8 cellular contexts compared by ENCODE assay signal in the genomic region with DNA sequence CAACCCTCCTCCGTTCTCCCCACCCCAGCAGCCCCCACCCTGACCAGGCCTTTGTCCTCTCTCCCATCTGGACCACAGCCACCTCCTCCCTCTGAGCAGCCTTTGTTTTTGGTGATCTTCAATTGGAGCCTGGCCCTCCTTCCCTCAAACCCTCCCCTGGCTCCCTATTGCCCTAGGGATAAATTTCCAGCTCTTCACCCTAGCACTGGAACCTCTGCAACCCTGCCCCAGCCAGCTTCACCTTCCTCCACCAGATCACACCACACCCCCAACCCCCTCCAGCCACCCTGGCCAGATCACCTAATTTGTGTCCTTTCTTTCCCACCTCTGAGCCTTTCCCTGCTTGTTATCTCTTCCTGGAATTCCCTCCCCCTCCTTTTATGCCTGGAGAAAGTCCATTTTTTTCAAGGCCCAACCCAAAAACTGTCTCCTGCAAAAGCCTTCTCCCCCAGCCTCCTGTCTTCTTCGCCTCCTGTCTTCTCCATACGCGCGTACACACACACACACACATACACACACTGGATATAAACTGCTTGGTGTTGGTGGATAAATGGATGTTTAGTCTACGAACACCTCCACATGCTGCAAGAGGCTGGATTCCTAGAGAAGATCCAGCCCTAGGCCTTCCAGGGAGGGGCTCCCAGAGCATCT. TPM values are rescaled to one million over a fixed set of nuclear protein-coding genes. Genes with fewer than 3 reads are reported as not detected.
DNase-seq lines count a peak whose midpoint lies in the region; ATAC-seq and TF ChIP-seq lines count a peak whose summit lies in the region.

No MANE protein-coding gene starts in this region.

- no peak for TF ChIP-seq CTCF in body of pancreas (IDR thresholded peaks at IDR 0.05)
- TF ChIP-seq CTCF in upper lobe of right lung (IDR thresholded peaks at IDR 0.05): no peak
- no peak for TF ChIP-seq CTCF in omental fat pad (IDR thresholded peaks at IDR 0.05)

- H3K36me3 Mint-ChIP-seq in activated naive CD4-positive, alpha-beta T cell treated with anti-CD3 and anti-CD28 coated beads, Interleukin-2, amount 50 U/mL, for 24 hours: no peaks in the 10 kb centered on the region
- H3K36me3 Mint-ChIP-seq in activated naive CD4-positive, alpha-beta T cell treated with anti-CD3 and anti-CD28 coated beads, Interleukin-2, amount 50 U/mL, for 72 hours: no peaks in the 10 kb centered on the region

- no peaks in the 10 kb centered on the region for H3K27me3 Mint-ChIP-seq in activated naive CD4-positive, alpha-beta T cell treated with anti-CD3 and anti-CD28 coated beads, Interleukin-2, amount 50 U/mL, for 24 hours

- peak overlapping the region; percentile 92 for H3K4me3 Mint-ChIP-seq in activated naive CD4-positive, alpha-beta T cell treated with anti-CD3 and anti-CD28 coated beads, Interleukin-2, amount 50 U/mL, for 24 hours

- peak overlapping the region; percentile 65 to 94 (median 90) for H3K27ac ChIP-seq in body of pancreas
- H3K27ac ChIP-seq in mesodermal cell (ENCODE audit: low read depth, low read length, severe bottlenecking): peak overlapping the region; percentile 74
- H3K27ac ChIP-seq in upper lobe of right lung: peak overlapping the region; percentile 89

- H3K36me3 ChIP-seq in body of pancreas (replicated peaks in 1 of 2; ENCODE audit: insufficient read depth in 1 of 2, low read depth in 2 of 2) (no peaks in the 10 kb centered on the region), mesodermal cell (ENCODE audit: control insufficient read depth, insufficient read depth, low read length) (no peaks in the 10 kb centered on the region), upper lobe of right lung (no peaks in the 10 kb centered on the region)

- intact Hi-C loops in body of pancreas (cut with DNase I): loop anchor here (10.0 kb wide), 1 partner anchor 70 kb away; no protein-coding TSS in a partner anchor
- intact Hi-C loops in upper lobe of right lung (cut with DNase I): no loop called here

- H3K27me3 ChIP-seq in body of pancreas (no peaks in the 10 kb centered on the region), upper lobe of right lung (no peaks in the 10 kb centered on the region)

- no peaks in the 10 kb centered on the region for H3K9me3 ChIP-seq in body of pancreas
- no peaks in the 10 kb centered on the region for H3K9me3 ChIP-seq in mesodermal cell (ENCODE audit: control insufficient read depth, low read length)
- no peaks in the 10 kb centered on the region for H3K9me3 ChIP-seq in upper lobe of right lung

- 21 to 42% methylated on average over 6 of the region's 6 CpGs for WGBS in body of pancreas, 2 donors
- WGBS in mesodermal cell (ENCODE audit: insufficient coverage in 2 of 2), 2 experiments: 34 to 46% methylated on average over 1 to 2 of the region's 6 CpGs

- H3K9me3 Mint-ChIP-seq in activated naive CD4-positive, alpha-beta T cell treated with anti-CD3 and anti-CD28 coated beads, Interleukin-2, amount 50 U/mL, for 24 hours: no peaks in the 10 kb centered on the region
- H3K9me3 Mint-ChIP-seq in activated naive CD4-positive, alpha-beta T cell treated with anti-CD3 and anti-CD28 coated beads, Interleukin-2, amount 50 U/mL, for 72 hours: no peaks in the 10 kb centered on the region

- peaks cover 34% of the 10 kb centered on the region for H3K4me1 Mint-ChIP-seq in activated naive CD4-positive, alpha-beta T cell treated with anti-CD3 and anti-CD28 coated beads, Interleukin-2, amount 50 U/mL, for 24 hours

- peak overlapping the region; percentile 3 for H3K27ac Mint-ChIP-seq in activated naive CD4-positive, alpha-beta T cell treated with anti-CD3 and anti-CD28 coated beads, Interleukin-2, amount 50 U/mL, for 24 hours
- peak overlapping the region in 1 of 2 donors; percentile 92 for H3K27ac Mint-ChIP-seq in activated naive CD4-positive, alpha-beta T cell treated with anti-CD3 and anti-CD28 coated beads, Interleukin-2, amount 50 U/mL, for 72 hours

- TF ChIP-seq POLR2A in body of pancreas (IDR thresholded peaks at IDR 0.05): no peak

- no peak overlapping the region for H3K4me3 ChIP-seq in body of pancreas
- H3K4me3 ChIP-seq in mesodermal cell (ENCODE audit: extremely low read depth, insufficient read depth, low read length, poor library complexity, severe bottlenecking): no peak overlapping the region
- no peak overlapping the region for H3K4me3 ChIP-seq in upper lobe of right lung

- no peak for DNase-seq in activated naive CD4-positive, alpha-beta T cell treated with anti-CD3 and anti-CD28 coated beads, Interleukin-2, amount 50 U/mL, for 72 hours (ENCODE audit: low spot score in 2 of 2)
- DNase-seq in body of pancreas (no peak), upper lobe of right lung (no peak), omental fat pad (ENCODE audit: low spot score) (no peak), occipital lobe (lab: John Stamatoyannopoulos, UW) (no peak)

- peaks cover 30% of the 10 kb centered on the region for H3K4me1 ChIP-seq in body of pancreas
- H3K4me1 ChIP-seq in mesodermal cell (ENCODE audit: control insufficient read depth, insufficient read depth, low read length, poor library complexity, severe bottlenecking): peaks cover 16% of the 10 kb centered on the region
- H3K4me1 ChIP-seq in upper lobe of right lung: peaks cover 19% of the 10 kb centered on the region

- no peak for ATAC-seq in activated naive CD4-positive, alpha-beta T cell treated with anti-CD3 and anti-CD28 coated beads, Interleukin-2, amount 50 U/mL, for 72 hours
- ATAC-seq in body of pancreas: no peak
- ATAC-seq in upper lobe of right lung: no peak
- no peak for ATAC-seq in omental fat pad (ENCODE audit: low FRiP score)
- no peak for ATAC-seq in GM19395 (IDR thresholded peaks at IDR 0.05; ENCODE audit: unreplicated experiment)

RNA-seq across cellular contexts. Expression of a gene that starts 5.2 kb away (rescaled TPM):
- 1 to 10 TPM; 4.5 to 5.0 TPM for total RNA-seq in activated naive CD4-positive, alpha-beta T cell treated with anti-CD3 and anti-CD28 coated beads, Interleukin-2, amount 50 U/mL, for 72 hours
- total RNA-seq in body of pancreas (10 to 100 TPM; 34.5 to 45.2 TPM), upper lobe of right lung (58.6 TPM), omental fat pad (10 to 100 TPM; 19.3 to 39.8 (median 31.0) TPM), occipital lobe (6.1 TPM)
- polyA plus RNA-seq in mesodermal cell (2013, experiment 1 of 2): 3.1 TPM
- polyA plus RNA-seq in mesodermal cell (2013, experiment 2 of 2): 4.2 TPM

RNA-seq across cellular contexts. Expression of a gene that starts 28.0 kb away (rescaled TPM):
- 100 to 1,000 TPM; 335 to 405 TPM for total RNA-seq in activated naive CD4-positive, alpha-beta T cell treated with anti-CD3 and anti-CD28 coated beads, Interleukin-2, amount 50 U/mL, for 72 hours
- total RNA-seq in body of pancreas (100 to 1,000 TPM; 166 to 254 TPM), upper lobe of right lung (458 TPM), omental fat pad (100 to 1,000 TPM; 226 to 340 (median 261) TPM), occipital lobe (95.8 TPM)
- 258 TPM for polyA plus RNA-seq in mesodermal cell (2013, experiment 1 of 2)
- polyA plus RNA-seq in mesodermal cell (2013, experiment 2 of 2): 274 TPM

RNA-seq across cellular contexts. Expression of a gene that starts 57.0 kb away (rescaled TPM):
- 1 to 10 TPM; 3.3 to 8.2 TPM for total RNA-seq in activated naive CD4-positive, alpha-beta T cell treated with anti-CD3 and anti-CD28 coated beads, Interleukin-2, amount 50 U/mL, for 72 hours
- under 1 TPM in 1 of 2 donors, not detected in 1; 0.33 TPM for total RNA-seq in body of pancreas
- polyA plus RNA-seq in mesodermal cell (2013, experiment 1 of 2): 3.5 TPM
- polyA plus RNA-seq in mesodermal cell (2013, experiment 2 of 2): 2.6 TPM
- total RNA-seq in upper lobe of right lung: 6.7 TPM
- total RNA-seq in omental fat pad: 1 to 10 TPM in 3 of 4 donors, under 1 TPM in 1; 0.36 to 2.8 (median 1.7) TPM
- total RNA-seq in occipital lobe: 0.16 TPM

RNA-seq across cellular contexts. Expression of a gene that starts 59.8 kb away (rescaled TPM):
- total RNA-seq in activated naive CD4-positive, alpha-beta T cell treated with anti-CD3 and anti-CD28 coated beads, Interleukin-2, amount 50 U/mL, for 72 hours: 10 to 100 TPM in 1 of 2 donors, 1 to 10 TPM in 1; 3.1 to 11.4 TPM
- 10 to 100 TPM; 27.2 to 37.2 TPM for total RNA-seq in body of pancreas
- polyA plus RNA-seq in mesodermal cell (2013, experiment 1 of 2): 23.3 TPM
- 19.4 TPM for polyA plus RNA-seq in mesodermal cell (2013, experiment 2 of 2)
- 66.3 TPM for total RNA-seq in upper lobe of right lung
- total RNA-seq in omental fat pad: 10 to 100 TPM; 36.9 to 58.2 (median 43.5) TPM
- 56.8 TPM for total RNA-seq in occipital lobe
